In genomic region chrX:135453381-135453780, GRCh38 we compare ENCODE assay signal across 27 cellular contexts. TPM values are rescaled to one million over a fixed set of nuclear protein-coding genes. Genes with fewer than 3 reads are reported as not detected.
"Had no signal": no experiment of that assay in that cellular context is flagged by ENCODE, and none has a peak within 500 bp of the region (broad histone marks: within the 10 kb centered on the region; RNA-seq: fewer than 3 reads in every experiment).

No MANE protein-coding gene starts in this region.

- H3K4me3 Mint-ChIP-seq: naive B cell; nephron; stimulated activated effector memory CD8-positive, alpha-beta T cell treated with anti-CD3 and anti-CD28 coated beads, Interleukin-12 subunit alpha, Interleukin-12 subunit beta, amount 100 ng/mL, for 72 hours; stimulated activated naive CD8-positive, alpha-beta T cell treated with anti-CD3 and anti-CD28 coated beads, Interleukin-15, Interleukin-2, amounts not matched to agents 100 ng/mL and 50 ng/mL, for 24 hours had no signal

- ATAC-seq: esophagus mucosa; gastrocnemius medialis; heart right ventricle; left cardiac atrium; psoas muscle; right lobe of liver; stimulated activated effector memory CD8-positive, alpha-beta T cell treated with anti-CD3 and anti-CD28 coated beads, Interleukin-12 subunit alpha, Interleukin-12 subunit beta, amount 100 ng/mL, for 72 hours; upper lobe of right lung had no signal

- H3K36me3 ChIP-seq: colonic mucosa, gastrocnemius medialis, heart right ventricle, left ventricle myocardium inferior, right lobe of liver, tibial nerve, upper lobe of right lung, vagina had no signal

- H3K4me1 ChIP-seq: colonic mucosa, gastrocnemius medialis, psoas muscle, right lobe of liver, testis, tibial nerve, upper lobe of right lung, vagina had no signal

- FAIRE-seq: endometrium, kidney had no signal

- DNase-seq: colonic mucosa; dorsolateral prefrontal cortex; effector CD8-positive, alpha-beta T cell; gastrocnemius medialis; heart right ventricle; hypothalamus; kidney; left cardiac atrium; left ventricle myocardium inferior; mesenchymal stem cell; naive B cell; psoas muscle; retina; right lobe of liver; stimulated activated CD4-positive, alpha-beta T cell treated with anti-CD3 and anti-CD28 coated beads, Interleukin-4, amount 100 ng/mL, for 1 hour; stimulated activated CD8-positive, alpha-beta memory T cell treated with anti-CD3 and anti-CD28 coated beads, Interleukin-4, amount 100 ng/mL, for 48 hours; testis; upper lobe of right lung had no signal

- H3K27ac ChIP-seq: colonic mucosa, dorsolateral prefrontal cortex, gastrocnemius medialis, heart right ventricle, left ventricle myocardium inferior, psoas muscle, right lobe of liver, testis, tibial nerve, upper lobe of right lung, vagina had no signal

- H3K27ac Mint-ChIP-seq: naive B cell; nephron; stimulated activated effector memory CD8-positive, alpha-beta T cell treated with anti-CD3 and anti-CD28 coated beads, Interleukin-12 subunit alpha, Interleukin-12 subunit beta, amount 100 ng/mL, for 72 hours; stimulated activated naive CD8-positive, alpha-beta T cell treated with anti-CD3 and anti-CD28 coated beads, Interleukin-15, Interleukin-2, amounts not matched to agents 100 ng/mL and 50 ng/mL, for 24 hours had no signal

- H3K4me3 ChIP-seq: colonic mucosa, dorsolateral prefrontal cortex, gastrocnemius medialis, heart right ventricle, left ventricle myocardium inferior, lung, psoas muscle, right lobe of liver, testis, tibial nerve, upper lobe of right lung, vagina had no signal

- H3K9me3 ChIP-seq: colonic mucosa, right lobe of liver, testis, upper lobe of right lung had no signal

- H3K9me3 Mint-ChIP-seq: stimulated activated effector memory CD8-positive, alpha-beta T cell treated with anti-CD3 and anti-CD28 coated beads, Interleukin-12 subunit alpha, Interleukin-12 subunit beta, amount 100 ng/mL, for 72 hours had no signal

- H3K27me3 ChIP-seq: colonic mucosa, testis, tibial nerve, upper lobe of right lung, vagina had no signal

- H3K36me3 Mint-ChIP-seq: stimulated activated effector memory CD8-positive, alpha-beta T cell treated with anti-CD3 and anti-CD28 coated beads, Interleukin-12 subunit alpha, Interleukin-12 subunit beta, amount 100 ng/mL, for 72 hours had no signal

- H3K4me1 Mint-ChIP-seq: stimulated activated effector memory CD8-positive, alpha-beta T cell treated with anti-CD3 and anti-CD28 coated beads, Interleukin-12 subunit alpha, Interleukin-12 subunit beta, amount 100 ng/mL, for 72 hours had no signal

RNA-seq across cellular contexts. Expression of gene SMIM10L2A, which starts 31.6 kb away (rescaled TPM):
- total RNA-seq: fibroblast of villous mesenchyme had no signal
